ENCODE assay signal across 10 cellular contexts in the genomic region with DNA sequence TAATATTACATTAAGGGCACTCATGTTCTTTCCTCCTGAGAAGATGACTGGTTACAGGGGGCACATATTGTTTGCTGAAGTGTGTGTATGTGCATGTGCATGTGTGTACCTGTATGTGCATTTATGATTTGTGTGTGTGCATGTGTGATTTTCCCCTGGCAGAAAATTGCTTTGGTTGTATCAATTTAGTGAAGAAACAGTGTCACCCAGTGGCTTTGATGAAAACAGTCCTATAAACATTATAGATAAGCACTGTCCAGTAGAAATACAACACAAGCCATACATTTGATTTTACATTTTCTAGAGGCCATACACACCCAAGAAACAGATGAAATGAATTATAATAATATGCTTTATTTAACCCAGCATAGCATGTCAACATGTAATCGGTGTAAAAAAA. TPM values are rescaled to one million over a fixed set of nuclear protein-coding genes. Genes with fewer than 3 reads are reported as not detected.
A peak's percentile ranks its signal among the peaks of the same experiment; 100 is the strongest.
DNase-seq lines count a peak whose midpoint lies in the region; TF ChIP-seq lines count a peak whose summit lies in the region.
"Had no signal": no experiment of that assay in that cellular context is flagged by ENCODE, and none has a peak within 500 bp of the region (broad histone marks: within the 10 kb centered on the region; RNA-seq: fewer than 3 reads in every experiment).

No MANE protein-coding gene starts in this region.

- H3K4me3 ChIP-seq in tibial nerve, result no peak overlapping the region
- H3K4me3 ChIP-seq: BLaER1 treated with 17β-estradiol and CSF1 and Interleukin-3, amounts not matched to agents 10 nM and 100 nM had no signal

- no peaks in the 10 kb centered on the region for H3K36me3 ChIP-seq in tibial nerve
- H3K36me3 ChIP-seq: BLaER1 treated with 17β-estradiol and CSF1 and Interleukin-3, amounts not matched to agents 10 nM and 100 nM had no signal

- intact Hi-C loops in activated T-helper 1 cell treated with anti-CD3 and anti-CD28 coated beads, Interleukin-12 subunit alpha, Interleukin-12 subunit beta, Interleukin-2, Interleukin-4 antibody, amounts not matched to agents 30 ng/mL and 10 ng/mL and 1 ng/mL, durations not matched to agents 14 hours and 24 hours and 36 hours (cut with micrococcal nuclease), result loop anchor here (2.0 kb wide), 1 partner anchor 638 kb away; no protein-coding TSS in a partner anchor

- H3K27me3 ChIP-seq in tibial nerve, result peaks cover 0 to 2% of the 10 kb centered on the region in 2 donors
- H3K27me3 ChIP-seq: BLaER1 treated with 17β-estradiol and CSF1 and Interleukin-3, amounts not matched to agents 10 nM and 100 nM had no signal

- H3K27ac ChIP-seq in tibial nerve, result no peak overlapping the region
- H3K27ac ChIP-seq: BLaER1 treated with 17β-estradiol and CSF1 and Interleukin-3, amounts not matched to agents 10 nM and 100 nM had no signal

- H3K4me1 ChIP-seq in tibial nerve, result peaks cover 0 to 4% (median 0%) of the 10 kb centered on the region in 4 donors

- in situ Hi-C loops in SK-MEL-5 (cut with HindIII; ENCODE audit: low pct_unique_long_range_greater_than_20kb, low sequenced_read_pairs), result no loop called here

- peak; percentile 19 for DNase-seq in NCI-H2196 (lab: John Stamatoyannopoulos, UW; ENCODE audit: unreplicated experiment)
- no peak for DNase-seq in NCI-H2196 treated with DMSO at 0.1 percent for 48 hours (lab: John Stamatoyannopoulos, UW; ENCODE audit: unreplicated experiment)
- DNase-seq in SK-MEL-5 (ENCODE audit: low read depth, low spot score), result peak; percentile 61
- peak; percentile 13 for DNase-seq in foreskin melanocyte
- no peak for DNase-seq in tibial nerve (ENCODE audit: low spot score in 2 of 2)
- DNase-seq in NCI-H226, result no peak
- no peak for DNase-seq in GDM1 (lab: John Stamatoyannopoulos, UW)
- DNase-seq in activated T-helper 1 cell treated with anti-CD3 and anti-CD28 coated beads, Interleukin-12 subunit alpha, Interleukin-12 subunit beta, Interleukin-2, Interleukin-4 antibody, amounts not matched to agents 30 ng/mL and 10 ng/mL and 1 ng/mL, durations not matched to agents 14 hours and 24 hours and 36 hours (ENCODE audit: low spot score), result no peak
- DNase-seq: cortex of kidney had no signal

- TF ChIP-seq EP300 in tibial nerve (IDR thresholded peaks at IDR 0.05), result no peak

- WGBS in tibial nerve, 2 donors, result 80 to 83% methylated on average over 1 of the region's 1 CpG

- H3K9me3 Mint-ChIP-seq in activated T-helper 1 cell treated with anti-CD3 and anti-CD28 coated beads, Interleukin-12 subunit alpha, Interleukin-12 subunit beta, Interleukin-2, Interleukin-4 antibody, amounts not matched to agents 30 ng/mL and 10 ng/mL and 1 ng/mL, durations not matched to agents 14 hours and 24 hours and 36 hours, result no peaks in the 10 kb centered on the region

- no peak for TF ChIP-seq POLR2A in tibial nerve (IDR thresholded peaks at IDR 0.05)

- no peaks in the 10 kb centered on the region for H3K4me1 Mint-ChIP-seq in activated T-helper 1 cell treated with anti-CD3 and anti-CD28 coated beads, Interleukin-12 subunit alpha, Interleukin-12 subunit beta, Interleukin-2, Interleukin-4 antibody, amounts not matched to agents 30 ng/mL and 10 ng/mL and 1 ng/mL, durations not matched to agents 14 hours and 24 hours and 36 hours (ENCODE audit: low read depth)

- H3K36me3 Mint-ChIP-seq in activated T-helper 1 cell treated with anti-CD3 and anti-CD28 coated beads, Interleukin-12 subunit alpha, Interleukin-12 subunit beta, Interleukin-2, Interleukin-4 antibody, amounts not matched to agents 30 ng/mL and 10 ng/mL and 1 ng/mL, durations not matched to agents 14 hours and 24 hours and 36 hours (ENCODE audit: low read depth), result no peaks in the 10 kb centered on the region

- H3K9me3 ChIP-seq in tibial nerve, result no peaks in the 10 kb centered on the region
- H3K9me3 ChIP-seq: BLaER1 treated with 17β-estradiol and CSF1 and Interleukin-3, amounts not matched to agents 10 nM and 100 nM had no signal

- no peak overlapping the region for H3K4me3 Mint-ChIP-seq in activated T-helper 1 cell treated with anti-CD3 and anti-CD28 coated beads, Interleukin-12 subunit alpha, Interleukin-12 subunit beta, Interleukin-2, Interleukin-4 antibody, amounts not matched to agents 30 ng/mL and 10 ng/mL and 1 ng/mL, durations not matched to agents 14 hours and 24 hours and 36 hours

- H3K27me3 Mint-ChIP-seq in activated T-helper 1 cell treated with anti-CD3 and anti-CD28 coated beads, Interleukin-12 subunit alpha, Interleukin-12 subunit beta, Interleukin-2, Interleukin-4 antibody, amounts not matched to agents 30 ng/mL and 10 ng/mL and 1 ng/mL, durations not matched to agents 14 hours and 24 hours and 36 hours (ENCODE audit: insufficient read depth), result peaks cover 2% of the 10 kb centered on the region

- peak in 4 of 5 experiments; percentile 9 to 32 (median 28) for TF ChIP-seq CTCF in tibial nerve (IDR thresholded peaks at IDR 0.05)

- no peak overlapping the region for H3K27ac Mint-ChIP-seq in activated T-helper 1 cell treated with anti-CD3 and anti-CD28 coated beads, Interleukin-12 subunit alpha, Interleukin-12 subunit beta, Interleukin-2, Interleukin-4 antibody, amounts not matched to agents 30 ng/mL and 10 ng/mL and 1 ng/mL, durations not matched to agents 14 hours and 24 hours and 36 hours

RNA-seq across cellular contexts. Expression of a gene that starts 8.6 kb away (rescaled TPM):
- total RNA-seq in SK-MEL-5 (2014; rRNA removed; shearing (Covaris generic)), result 29.0 and 30.5 TPM in 2 replicates
- 11.9 and 15.5 TPM in 2 replicates for polyA plus RNA-seq in SK-MEL-5 (2015; cell fraction: cytosol; rRNA removed)
- 9.8 and 10.8 TPM in 2 replicates for polyA plus RNA-seq in SK-MEL-5 (2015; cell fraction: nucleus; rRNA removed)
- 10 to 100 TPM; 11.4 to 17.6 (median 12.9) TPM for total RNA-seq in tibial nerve
- total RNA-seq in activated T-helper 1 cell treated with anti-CD3 and anti-CD28 coated beads, Interleukin-12 subunit alpha, Interleukin-12 subunit beta, Interleukin-2, Interleukin-4 antibody, amounts not matched to agents 30 ng/mL and 10 ng/mL and 1 ng/mL, durations not matched to agents 14 hours and 24 hours and 36 hours, result not detected in 2 replicates

Comparison
In these comparisons a context has a peak if more than half of its experiments do, and no peak if none do; other contexts are left out.
1. DNase-seq: peak in NCI-H2196 (single experiment), SK-MEL-5 (single experiment) and foreskin melanocyte (single experiment); none in NCI-H2196 treated with DMSO at 0.1 percent for 48 hours (single experiment), tibial nerve (0 of 2), NCI-H226 (single experiment), GDM1 (single experiment) and activated T-helper 1 cell treated with anti-CD3 and anti-CD28 coated beads, Interleukin-12 subunit alpha, Interleukin-12 subunit beta, Interleukin-2, Interleukin-4 antibody, amounts not matched to agents 30 ng/mL and 10 ng/mL and 1 ng/mL, durations not matched to agents 14 hours and 24 hours and 36 hours (single experiment).
2. RNA of a gene that starts 8.6 kb away (total RNA-seq): 29.0 to 30.5 TPM in SK-MEL-5 and 11.4 to 17.6 TPM in tibial nerve; not detected in activated T-helper 1 cell treated with anti-CD3 and anti-CD28 coated beads, Interleukin-12 subunit alpha, Interleukin-12 subunit beta, Interleukin-2, Interleukin-4 antibody, amounts not matched to agents 30 ng/mL and 10 ng/mL and 1 ng/mL, durations not matched to agents 14 hours and 24 hours and 36 hours; every median in the first group is over 10 times any median in the second.